26 cellular contexts compared by ENCODE assay signal in the genomic region with DNA sequence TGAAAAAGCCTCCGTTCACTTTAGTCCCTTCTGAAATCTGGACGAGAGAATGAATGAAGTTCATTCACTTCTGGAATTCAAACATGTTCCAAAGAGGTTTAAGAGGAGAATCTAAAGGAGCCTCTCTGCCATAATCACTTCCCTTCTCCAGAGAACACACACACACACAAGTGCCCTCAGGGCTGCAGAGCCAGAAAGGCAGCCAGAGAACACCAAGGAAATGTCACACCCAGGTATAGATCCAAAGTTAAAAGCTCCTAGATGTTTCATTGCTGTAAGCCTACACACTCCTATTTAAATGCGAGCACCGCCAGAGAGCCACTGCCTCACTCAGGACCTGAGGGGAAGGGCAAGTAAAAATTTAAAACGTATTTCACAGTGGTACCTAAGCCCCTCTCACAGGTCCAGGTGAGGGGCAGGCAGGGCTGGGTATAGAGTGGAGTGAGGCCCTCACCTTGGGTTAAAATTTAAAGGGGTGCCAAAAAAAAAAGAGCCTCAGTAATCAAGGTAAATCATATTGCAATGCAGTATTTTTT.
"Had no signal": no experiment of that assay in that cellular context is flagged by ENCODE, and none has a peak within 500 bp of the region (broad histone marks: within the 10 kb centered on the region; RNA-seq: fewer than 3 reads in every experiment).

No MANE protein-coding gene starts in this region.

- H2AFZ ChIP-seq: parathyroid adenoma had no signal

- H3K9ac ChIP-seq: parathyroid adenoma had no signal

- ATAC-seq: activated T-cell treated with anti-CD3 and anti-CD28 coated beads, Interleukin-2, amount 50 U/mL, for 4 hours; activated T-helper 17 cell treated with anti-CD3 and anti-CD28 coated beads, Interleukin-2, amount 50 U/mL, for 72 hours; heart left ventricle; left lobe of liver; mucosa of descending colon; right cardiac atrium had no signal

- H3K79me2 ChIP-seq: parathyroid adenoma had no signal

- H3K27ac ChIP-seq: heart left ventricle, parathyroid adenoma, suprapubic skin, tibial artery had no signal

- H3K27ac Mint-ChIP-seq: activated CD4-positive, alpha-beta memory T cell treated with anti-CD3 and anti-CD28 coated beads, Interleukin-2, amount 10 ng/mL, durations not matched to agents 7 days and 5 days; activated CD4-positive, alpha-beta T cell treated with anti-CD3 and anti-CD28 coated beads, Interleukin-2, amount 10 ng/mL, durations not matched to agents 7 days and 5 days; activated naive CD4-positive, alpha-beta T cell treated with anti-CD3 and anti-CD28 coated beads, Interleukin-2, amount 50 U/mL, for 24 hours; activated T-helper 17 cell treated with anti-CD3 and anti-CD28 coated beads, Interleukin-2, amount 50 U/mL, for 72 hours; dendritic cell treated with granulocyte-macrophage colony-stimulating factor and Interleukin-4, amounts not matched to agents 40 ng/mL and 50 ng/mL, for 4 days; endodermal cell; immature natural killer cell had no signal

- H3K4me3 Mint-ChIP-seq: activated CD4-positive, alpha-beta memory T cell treated with anti-CD3 and anti-CD28 coated beads, Interleukin-2, amount 10 ng/mL, durations not matched to agents 7 days and 5 days; activated CD4-positive, alpha-beta T cell treated with anti-CD3 and anti-CD28 coated beads, Interleukin-2, amount 10 ng/mL, durations not matched to agents 7 days and 5 days; activated naive CD4-positive, alpha-beta T cell treated with anti-CD3 and anti-CD28 coated beads, Interleukin-2, amount 50 U/mL, for 24 hours; activated T-cell treated with anti-CD3 and anti-CD28 coated beads, Interleukin-2, amount 50 U/mL, for 4 hours; activated T-helper 17 cell treated with anti-CD3 and anti-CD28 coated beads, Interleukin-2, amount 50 U/mL, for 72 hours; central memory CD8-positive, alpha-beta T cell; dendritic cell treated with granulocyte-macrophage colony-stimulating factor and Interleukin-4, amounts not matched to agents 40 ng/mL and 50 ng/mL, for 4 days; endodermal cell; immature natural killer cell had no signal

- H3K27me3 Mint-ChIP-seq: activated CD4-positive, alpha-beta memory T cell treated with anti-CD3 and anti-CD28 coated beads, Interleukin-2, amount 10 ng/mL, durations not matched to agents 7 days and 5 days; activated CD4-positive, alpha-beta T cell treated with anti-CD3 and anti-CD28 coated beads, Interleukin-2, amount 10 ng/mL, durations not matched to agents 7 days and 5 days; activated naive CD4-positive, alpha-beta T cell treated with anti-CD3 and anti-CD28 coated beads, Interleukin-2, amount 50 U/mL, for 24 hours; activated T-helper 17 cell treated with anti-CD3 and anti-CD28 coated beads, Interleukin-2, amount 50 U/mL, for 72 hours; central memory CD8-positive, alpha-beta T cell had no signal

- DNase-seq: activated CD4-positive, alpha-beta memory T cell treated with anti-CD3 and anti-CD28 coated beads, Interleukin-2, amount 10 ng/mL, durations not matched to agents 7 days and 5 days; activated CD4-positive, alpha-beta T cell treated with anti-CD3 and anti-CD28 coated beads for 1 hour; activated CD4-positive, alpha-beta T cell treated with anti-CD3 and anti-CD28 coated beads, Interleukin-2, amount 10 ng/mL, durations not matched to agents 7 days and 5 days; activated gamma-delta T cell treated with Interleukin-2 at 50 U/mL for 16 hours; activated T-cell treated with anti-CD3 and anti-CD28 coated beads, Interleukin-2, amount 50 U/mL, for 4 hours; anterior cingulate cortex; endodermal cell; foreskin fibroblast; heart left ventricle; hypothalamus; immature natural killer cell; kidney glomerular epithelial cell; mucosa of descending colon; right cardiac atrium; stimulated activated naive CD4-positive, alpha-beta T cell; T-helper 2 cell; tibial artery had no signal

- H3K9me3 Mint-ChIP-seq: activated CD4-positive, alpha-beta memory T cell treated with anti-CD3 and anti-CD28 coated beads, Interleukin-2, amount 10 ng/mL, durations not matched to agents 7 days and 5 days; activated CD4-positive, alpha-beta T cell treated with anti-CD3 and anti-CD28 coated beads, Interleukin-2, amount 10 ng/mL, durations not matched to agents 7 days and 5 days; activated naive CD4-positive, alpha-beta T cell treated with anti-CD3 and anti-CD28 coated beads, Interleukin-2, amount 50 U/mL, for 24 hours; activated T-cell treated with anti-CD3 and anti-CD28 coated beads, Interleukin-2, amount 50 U/mL, for 4 hours; activated T-helper 17 cell treated with anti-CD3 and anti-CD28 coated beads, Interleukin-2, amount 50 U/mL, for 72 hours; central memory CD8-positive, alpha-beta T cell; dendritic cell treated with granulocyte-macrophage colony-stimulating factor and Interleukin-4, amounts not matched to agents 40 ng/mL and 50 ng/mL, for 4 days; endodermal cell; immature natural killer cell had no signal

- H3K4me1 Mint-ChIP-seq: activated CD4-positive, alpha-beta memory T cell treated with anti-CD3 and anti-CD28 coated beads, Interleukin-2, amount 10 ng/mL, durations not matched to agents 7 days and 5 days; activated CD4-positive, alpha-beta T cell treated with anti-CD3 and anti-CD28 coated beads, Interleukin-2, amount 10 ng/mL, durations not matched to agents 7 days and 5 days; activated naive CD4-positive, alpha-beta T cell treated with anti-CD3 and anti-CD28 coated beads, Interleukin-2, amount 50 U/mL, for 24 hours; activated T-helper 17 cell treated with anti-CD3 and anti-CD28 coated beads, Interleukin-2, amount 50 U/mL, for 72 hours; central memory CD8-positive, alpha-beta T cell; immature natural killer cell had no signal

- H3K4me1 ChIP-seq: parathyroid adenoma, suprapubic skin, tibial artery had no signal

- H3K4me3 ChIP-seq: heart left ventricle, lung, mucosa of descending colon, suprapubic skin, tibial artery had no signal

- H3K36me3 ChIP-seq: heart left ventricle, suprapubic skin, tibial artery had no signal

- H3K9me3 ChIP-seq: heart left ventricle, mucosa of descending colon, suprapubic skin, tibial artery had no signal

- H3K27me3 ChIP-seq: heart left ventricle, suprapubic skin had no signal

- FAIRE-seq: bronchial epithelial cell had no signal
